In genomic region chr22:48498526-48499331, GRCh38 we compare ENCODE assay signal across 1 cellular context.
TF ChIP-seq lines count a peak whose summit lies in the region.

No MANE protein-coding gene starts in this region.

TF ChIP-seq in HepG2, 621 proteins besides CTCF, POLR2A, EP300 and RAD21 (continued from another document):
- TF ChIP-seq ZNF503 (CRISPR knock-in tag; IDR thresholded peaks at IDR 0.05) (no peak), ZNF749 (CRISPR knock-in tag; IDR thresholded peaks at IDR 0.05; ENCODE audit: borderline replicate concordance) (no peak), ZNF318 (CRISPR knock-in tag; IDR thresholded peaks at IDR 0.05) (no peak)
